8 cellular contexts compared by ENCODE assay signal in genomic region chr19:18919895-18920204, GRCh38. TPM values are rescaled to one million over a fixed set of nuclear protein-coding genes. Genes with fewer than 3 reads are reported as not detected.
DNase-seq lines count a peak whose midpoint lies in the region; ATAC-seq and TF ChIP-seq lines count a peak whose summit lies in the region.

No MANE protein-coding gene starts in this region.

- H3K4me1 ChIP-seq in gastrocnemius medialis: peaks cover 23% of the 10 kb centered on the region in 2 donors

- peak overlapping the region; percentile 81 for H3K9ac ChIP-seq in SK-N-MC (ENCODE audit: insufficient read length)

- DNase-seq in SK-N-MC (ENCODE audit: low read depth, low spot score) (no peak), fibroblast of the aortic adventitia (ENCODE audit: low read depth) (peak; percentile 30), gastrocnemius medialis (no peak), COR-L47 (lab: John Stamatoyannopoulos, UW) (no peak), NCI-H226 (no peak), NCI-H1417 treated with DMSO at 0.1 percent for 48 hours (lab: John Stamatoyannopoulos, UW) (no peak), retina (no peak)

- peak; percentile 11 for ATAC-seq in GM19395 (IDR thresholded peaks at IDR 0.05; ENCODE audit: unreplicated experiment)
- no peak for ATAC-seq in gastrocnemius medialis

- intact Hi-C loops in gastrocnemius medialis (cut with DNase I; ENCODE audit: low total_unique reads): loop anchor here (1.0 to 2.0 kb wide), 3 partner anchors 20 to 113 kb away; partner anchors contain the start of genes ARMC6 and SUGP2

- peaks cover 22% of the 10 kb centered on the region; the same call in 1 of the 2 replicates for H3K36me3 ChIP-seq in SK-N-MC (ENCODE audit: insufficient read depth, low read length)
- H3K36me3 ChIP-seq in gastrocnemius medialis: peaks cover 0 to 36% of the 10 kb centered on the region in 2 donors

- no peak overlapping the region for H3K27ac ChIP-seq in SK-N-MC
- H3K27ac ChIP-seq in gastrocnemius medialis: peak overlapping the region; percentile 77 to 83 (median 80)

- in situ Hi-C loops in gastrocnemius medialis (cut with MboI; ENCODE audit: low sequenced_read_pairs in 4 of 4): no loop called here

- H3K4me3 ChIP-seq in SK-N-MC (peak overlapping the region; percentile 97), fibroblast of the aortic adventitia (ENCODE audit: low read depth, low read length) (peak overlapping the region; percentile 100), gastrocnemius medialis (peak overlapping the region; percentile 88 to 99 (median 97))

- TF ChIP-seq CTCF in fibroblast of the aortic adventitia (IDR thresholded peaks at IDR 0.05; ENCODE audit: insufficient read depth, low read length) (no peak), gastrocnemius medialis (IDR thresholded peaks at IDR 0.05 in 4 of 5, conservative IDR thresholded peaks at IDR 0.05 in 1 of 5) (no peak)

- H3K27me3 ChIP-seq in gastrocnemius medialis: no peaks in the 10 kb centered on the region

- no peak for TF ChIP-seq POLR2A in gastrocnemius medialis (IDR thresholded peaks at IDR 0.05)

- H3K9me3 ChIP-seq in SK-N-MC (ENCODE audit: low read depth, low read length): no peaks in the 10 kb centered on the region
- no peaks in the 10 kb centered on the region for H3K9me3 ChIP-seq in gastrocnemius medialis

RNA-seq across cellular contexts. Expression of gene DDX49, which starts 0.3 kb away (rescaled TPM):
- 30.8 and 42.1 TPM in 2 replicates for total RNA-seq in fibroblast of the aortic adventitia (ENCODE audit: low replicate concordance)
- 10 to 100 TPM; 40.6 to 60.1 (median 44.2) TPM for total RNA-seq in gastrocnemius medialis

RNA-seq across cellular contexts. Expression of gene COPE, which starts 0.7 kb away (rescaled TPM):
- total RNA-seq in fibroblast of the aortic adventitia (ENCODE audit: low replicate concordance): 67.0 and 172 TPM in 2 replicates
- total RNA-seq in gastrocnemius medialis: 100 to 1,000 TPM; 169 to 229 (median 203) TPM

RNA-seq across cellular contexts. Expression of gene HOMER3, which starts 21.2 kb away (rescaled TPM):
- total RNA-seq in fibroblast of the aortic adventitia (ENCODE audit: low replicate concordance): 68.7 and 131 TPM in 2 replicates
- 100 to 1,000 TPM in 3 of 4 donors, 10 to 100 TPM in 1; 86.2 to 202 (median 113) TPM for total RNA-seq in gastrocnemius medialis

RNA-seq across cellular contexts. Expression of gene CERS1, which starts 23.9 kb away (rescaled TPM):
- total RNA-seq in fibroblast of the aortic adventitia (ENCODE audit: low replicate concordance) (1.1 and 1.6 TPM in 2 replicates), gastrocnemius medialis (1 to 10 TPM; 1.1 to 6.9 (median 3.3) TPM)
